In genomic region chr20:58986968-58987517, GRCh38 we compare ENCODE assay signal across 19 cellular contexts. TPM values are rescaled to one million over a fixed set of nuclear protein-coding genes. Genes with fewer than 3 reads are reported as not detected.
DNase-seq lines count a peak whose midpoint lies in the region; ATAC-seq and TF ChIP-seq lines count a peak whose summit lies in the region.
"Had no signal": no experiment of that assay in that cellular context is flagged by ENCODE, and none has a peak within 500 bp of the region (broad histone marks: within the 10 kb centered on the region; RNA-seq: fewer than 3 reads in every experiment).

No MANE protein-coding gene starts in this region.

- TF ChIP-seq CTCF in endothelial cell (IDR thresholded peaks at IDR 0.05; ENCODE audit: unreplicated experiment) (no peak), testis (IDR thresholded peaks at IDR 0.05) (no peak)

- no peak overlapping the region for H3K27ac ChIP-seq in testis
- H3K27ac ChIP-seq: SJSA1 had no signal

- peaks cover 40% of the 10 kb centered on the region for H3K36me3 Mint-ChIP-seq in endothelial cell (ENCODE audit: low read depth, unreplicated experiment)

- H3K4me1 Mint-ChIP-seq in endothelial cell (ENCODE audit: unreplicated experiment) = peaks cover 17% of the 10 kb centered on the region

- no peak overlapping the region for H3K27ac Mint-ChIP-seq in endothelial cell (ENCODE audit: unreplicated experiment)

- H3K4me3 ChIP-seq in testis = no peak overlapping the region
- H3K4me3 ChIP-seq: SJSA1 had no signal

- H3K9me3 Mint-ChIP-seq in endothelial cell (ENCODE audit: unreplicated experiment) = no peaks in the 10 kb centered on the region

- DNase-seq in cardiac septum (ENCODE audit: low spot score) (peak; percentile 24), Right ventricle myocardium superior (no peak), SHP77 treated with DMSO at 0.1 percent for 48 hours (lab: John Stamatoyannopoulos, UW) (peak; percentile 87), endothelial cell (ENCODE audit: low spot score) (no peak), testis (peak; percentile 69), NCI-H774 (lab: John Stamatoyannopoulos, UW) (no peak)
- DNase-seq: activated gamma-delta T cell, dermis blood vessel endothelial cell, GOT3, Kasumi-1, mesenchymal stem cell, NCI-H1417, NCI-H2171 treated with DMSO at 0.1 percent for 48 hours had no signal

- no peak for ATAC-seq in Right ventricle myocardium superior (ENCODE audit: poor library complexity)
- ATAC-seq in HG02678 (IDR thresholded peaks at IDR 0.05; ENCODE audit: unreplicated experiment) = no peak
- ATAC-seq in GM19452 (IDR thresholded peaks at IDR 0.05; ENCODE audit: unreplicated experiment) = no peak

- no peaks in the 10 kb centered on the region for H3K9me3 ChIP-seq in testis
- H3K9me3 ChIP-seq: SJSA1 had no signal

- H3K36me3 ChIP-seq in testis (ENCODE audit: low read depth, missing control alignments) = no peaks in the 10 kb centered on the region

- peak overlapping the region; percentile 22 for H3K4me3 Mint-ChIP-seq in endothelial cell (ENCODE audit: unreplicated experiment)

- WGBS in testis, 2 donors = 55 to 63% methylated on average over 8 of the region's 8 CpGs

- H3K4me1 ChIP-seq in testis = peaks cover 8% of the 10 kb centered on the region

- no peaks in the 10 kb centered on the region for H3K27me3 ChIP-seq in testis
- H3K27me3 ChIP-seq: SJSA1 had no signal

- no peak for TF ChIP-seq POLR2A in testis (IDR thresholded peaks at IDR 0.05)

- H3K27me3 Mint-ChIP-seq in endothelial cell (ENCODE audit: unreplicated experiment) = peaks cover 7% of the 10 kb centered on the region

- intact Hi-C loops in cardiac septum (cut with DNase I) = no loop called here
- intact Hi-C loops in Right ventricle myocardium superior (cut with DNase I) = no loop called here
- intact Hi-C loops in testis (cut with DNase I; ENCODE audit: low total_unique reads) = no loop called here

RNA-seq across cellular contexts. Expression of gene NELFCD, which starts 6.0 kb away (rescaled TPM):
- total RNA-seq in cardiac septum (34.7 TPM), Right ventricle myocardium superior (29.0 TPM), endothelial cell (ENCODE audit: unreplicated experiment) (68.7 TPM), testis (100 to 1,000 TPM; 103 to 123 TPM)
- 105 TPM for polyA plus RNA-seq in testis (ENCODE audit: insufficient read depth, low read depth, low replicate concordance)

RNA-seq across cellular contexts. Expression of gene CTSZ, which starts 20.0 kb away (rescaled TPM):
- total RNA-seq in cardiac septum = 157 TPM
- total RNA-seq in Right ventricle myocardium superior = 133 TPM
- 150 TPM for total RNA-seq in endothelial cell (ENCODE audit: unreplicated experiment)
- 10 to 100 TPM; 49.4 to 77.4 TPM for total RNA-seq in testis
- polyA plus RNA-seq in testis (ENCODE audit: insufficient read depth, low read depth, low replicate concordance) = 120 TPM

RNA-seq across cellular contexts. Expression of gene TUBB1, which starts 32.2 kb away (rescaled TPM):
- total RNA-seq in cardiac septum (0.54 TPM), Right ventricle myocardium superior (0.22 TPM), endothelial cell (ENCODE audit: unreplicated experiment) (not detected), testis (under 1 TPM; 0.25 to 0.55 TPM)
- 1.3 TPM for polyA plus RNA-seq in testis (ENCODE audit: insufficient read depth, low read depth, low replicate concordance)
- total RNA-seq: dermis blood vessel endothelial cell, pulmonary artery endothelial cell had no signal
- polyA plus RNA-seq: AG04450, neural cell had no signal

RNA-seq across cellular contexts. Expression of gene ATP5F1E, which starts 45.1 kb away (rescaled TPM):
- total RNA-seq in cardiac septum (123 TPM), Right ventricle myocardium superior (143 TPM), endothelial cell (ENCODE audit: unreplicated experiment) (102 TPM), testis (10 to 100 TPM; 24.6 to 25.5 TPM)
- polyA plus RNA-seq in testis (ENCODE audit: insufficient read depth, low read depth, low replicate concordance) = 76.0 TPM

RNA-seq across cellular contexts. Expression of gene PRELID3B, which starts 55.5 kb away (rescaled TPM):
- total RNA-seq in cardiac septum (41.4 TPM), Right ventricle myocardium superior (37.6 TPM), endothelial cell (ENCODE audit: unreplicated experiment) (40.2 TPM), testis (10 to 100 TPM; 29.1 to 35.3 TPM)
- 54.3 TPM for polyA plus RNA-seq in testis (ENCODE audit: insufficient read depth, low read depth, low replicate concordance)

Comparison
In these comparisons a context has a peak if more than half of its experiments do, and no peak if none do; other contexts are left out.
1. DNase-seq: peak in cardiac septum (single experiment), SHP77 treated with DMSO at 0.1 percent for 48 hours (single experiment) and testis (single experiment); none in Right ventricle myocardium superior (single experiment), endothelial cell (single experiment) and NCI-H774 (single experiment).